ENCODE assay signal across 1 cellular context in the genomic region with DNA sequence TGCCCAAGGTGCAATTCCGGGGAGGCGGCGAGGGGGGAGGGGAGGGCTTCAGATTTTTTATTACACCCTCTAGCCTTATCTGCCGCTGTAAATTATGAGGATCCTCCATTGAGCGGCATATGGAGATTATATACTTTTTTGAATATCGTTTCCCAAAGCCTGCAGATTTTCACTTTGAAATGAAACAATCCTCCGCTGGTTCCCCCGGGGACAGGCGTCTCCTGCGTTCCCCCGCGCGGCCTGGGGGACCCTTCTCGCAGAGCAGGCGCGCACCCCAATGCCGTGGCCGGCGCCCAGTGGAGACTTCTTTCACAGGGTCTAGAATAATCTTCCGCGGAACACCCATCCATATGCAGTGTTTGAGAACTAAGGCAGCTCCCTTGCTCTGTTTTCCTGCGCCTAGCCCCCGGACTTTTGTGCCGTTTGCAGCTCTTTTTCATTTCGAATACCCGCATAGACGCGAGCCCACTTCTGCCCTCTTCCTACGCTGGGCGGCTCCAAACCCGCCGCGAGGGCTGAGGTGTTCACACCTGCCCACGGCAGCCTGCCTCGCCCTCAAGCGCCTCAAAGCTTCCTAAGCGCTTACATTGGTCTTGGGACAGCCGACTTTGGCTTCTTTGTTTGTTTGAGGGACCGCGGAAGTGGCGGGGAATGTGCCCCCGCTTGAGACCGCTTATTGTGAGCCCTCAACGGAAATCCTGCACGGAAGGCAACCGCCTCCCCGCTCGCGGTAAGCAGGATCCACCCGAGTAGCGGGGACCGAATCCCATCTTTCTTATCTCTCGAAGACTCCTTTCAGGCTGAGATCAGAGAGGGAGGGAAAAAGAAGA.
A peak's percentile ranks its signal among the peaks of the same experiment; 100 is the strongest.
TF ChIP-seq lines count a peak whose summit lies in the region.

No MANE protein-coding gene starts in this region.

TF ChIP-seq in H1, 55 proteins besides CTCF, POLR2A, EP300 and RAD21:
- TF ChIP-seq, protein P1, sequence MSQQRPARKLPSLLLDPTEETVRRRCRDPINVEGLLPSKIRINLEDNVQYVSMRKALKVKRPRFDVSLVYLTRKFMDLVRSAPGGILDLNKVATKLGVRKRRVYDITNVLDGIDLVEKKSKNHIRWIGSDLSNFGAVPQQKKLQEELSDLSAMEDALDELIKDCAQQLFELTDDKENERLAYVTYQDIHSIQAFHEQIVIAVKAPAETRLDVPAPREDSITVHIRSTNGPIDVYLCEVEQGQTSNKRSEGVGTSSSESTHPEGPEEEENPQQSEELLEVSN (IDR thresholded peaks at IDR 0.05) = peak; percentile 67; the same call in 1 of the 2 replicates
- TF ChIP-seq BACH1 (IDR thresholded peaks at IDR 0.05; ENCODE audit: low read length) (0 out of 2 replicates have a peak, but pooled peaks have one; percentile 42), CBX5 (IDR thresholded peaks at IDR 0.05; ENCODE audit: low read depth, low read length) (no peak), RNF2 (IDR thresholded peaks at IDR 0.05; ENCODE audit: borderline replicate concordance, low read depth, low read length, missing control alignments, poor library complexity, severe bottlenecking) (peak; percentile 87), KDM4A (IDR thresholded peaks at IDR 0.05; ENCODE audit: low read depth, low read length, severe bottlenecking) (peak; percentile 23), GTF2F1 (IDR thresholded peaks at IDR 0.05; ENCODE audit: borderline replicate concordance, low read depth, low read length) (no peak), TAF7 (optimal IDR thresholded peaks at IDR 0.05; ENCODE audit: borderline replicate concordance, low read depth, low read length) (no peak), CBX8 (IDR thresholded peaks at IDR 0.05; ENCODE audit: borderline replicate concordance, low read depth, low read length) (0 out of 2 replicates have a peak, but pooled peaks have one; percentile 75), EZH2 (IDR thresholded peaks at IDR 0.05; ENCODE audit: low read depth, low read length, severe bottlenecking) (peak; percentile 82), MAFK (IDR thresholded peaks at IDR 0.05; ENCODE audit: low read depth, low read length) (no peak), TAF1 (IDR thresholded peaks at IDR 0.05; ENCODE audit: low read depth, low read length) (no peak), CHD1 (IDR thresholded peaks at IDR 0.05; ENCODE audit: low read depth, low read length) (no peak), GABPA (IDR thresholded peaks at IDR 0.05; ENCODE audit: borderline replicate concordance, insufficient read depth, low read length) (no peak), BRCA1 (IDR thresholded peaks at IDR 0.05; ENCODE audit: low read depth, low read length) (no peak), SUZ12 (IDR thresholded peaks at IDR 0.05; ENCODE audit: low read length) (peak; percentile 95), SP4 (IDR thresholded peaks at IDR 0.05; ENCODE audit: low read length) (no peak), SP2 (IDR thresholded peaks at IDR 0.05; ENCODE audit: low read length) (no peak)
- TF ChIP-seq, protein P2, sequence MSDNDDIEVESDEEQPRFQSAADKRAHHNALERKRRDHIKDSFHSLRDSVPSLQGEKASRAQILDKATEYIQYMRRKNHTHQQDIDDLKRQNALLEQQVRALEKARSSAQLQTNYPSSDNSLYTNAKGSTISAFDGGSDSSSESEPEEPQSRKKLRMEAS (IDR thresholded peaks at IDR 0.05) = peak; percentile 61; the same call in 1 of the 2 replicates
TF ChIP-seq in H1: peak in this region for 8.
